8 cellular contexts compared by ENCODE assay signal in genomic region chr16:4425378-4426020, GRCh38. TPM values are rescaled to one million over a fixed set of nuclear protein-coding genes. Genes with fewer than 3 reads are reported as not detected.
DNase-seq lines count a peak whose midpoint lies in the region; ATAC-seq and TF ChIP-seq lines count a peak whose summit lies in the region.

Gene DNAJA3 (plus strand): TSS chr16:4425868. CDS start chr16:4425882, 14 bp downstream.

- ATAC-seq in naive thymus-derived CD4-positive, alpha-beta T cell, result peak; percentile 93
- ATAC-seq in stimulated activated memory B cell treated with anti-CD40 and anti-IgM and Interleukin-4, amounts not matched to agents 10 μg/mL and 1 μg/mL and 100 μg/mL, for 72 hours, result peak; percentile 98

- H3K27ac Mint-ChIP-seq in naive thymus-derived CD4-positive, alpha-beta T cell, result peak within 1 kb of the TSS; percentile 99 to 100 (median 100)
- peak within 1 kb of the TSS; percentile 100 for H3K27ac Mint-ChIP-seq in stimulated activated memory B cell treated with anti-CD40 and anti-IgM and Interleukin-4, amounts not matched to agents 10 μg/mL and 1 μg/mL and 100 μg/mL, for 72 hours

- POLR2A ChIA-PET in naive thymus-derived CD4-positive, alpha-beta T cell (lab: Charles Lee), result interaction anchor here (0.6 to 1.3 kb wide), 3 partner anchors 9 to 11 kb away, joined by 3 to 7 read pairs (median 7); partner anchors contain the start of gene CORO7

- CTCF ChIA-PET in naive thymus-derived CD4-positive, alpha-beta T cell (lab: Charles Lee), result no interaction called here

- TF ChIP-seq CTCF in LNCaP clone FGC (IDR thresholded peaks at IDR 0.05; ENCODE audit: control insufficient read depth, extremely low read depth, insufficient read depth) (no peak), fibroblast of mammary gland (conservative IDR thresholded peaks at IDR 0.05; ENCODE audit: control insufficient read depth, insufficient read depth, low read depth, low read length) (no peak)

- H3K27me3 ChIP-seq in naive thymus-derived CD4-positive, alpha-beta T cell (ENCODE audit: control insufficient read depth in 2 of 2, insufficient read depth in 2 of 2, low read length in 2 of 2), result no peaks in the 10 kb centered on the region

- peak; percentile 93 for DNase-seq in EL
- peak; percentile 94 for DNase-seq in H4 (ENCODE audit: low spot score)
- peak; percentile 88 for DNase-seq in LNCaP clone FGC (ENCODE audit: low read depth)
- peak; percentile 98 for DNase-seq in RPMI8226
- peak; percentile 80 to 90 for DNase-seq in activated T-helper 1 cell treated with anti-CD3 and anti-CD28 coated beads, Interleukin-2, amount 50 U/mL, for 16 hours (ENCODE audit: low read depth in 1 of 2, low spot score in 1 of 2)
- peak; percentile 97 for DNase-seq in fibroblast of mammary gland (ENCODE audit: low read depth)
- peak; percentile 91 to 97 (median 95) for DNase-seq in naive thymus-derived CD4-positive, alpha-beta T cell

- peak within 1 kb of the TSS; percentile 95 for H3K27ac ChIP-seq in naive thymus-derived CD4-positive, alpha-beta T cell (ENCODE audit: low read depth, low read length)

- peaks cover 26 to 37% (median 31%) of the 10 kb centered on the region in 7 donors for H3K4me1 Mint-ChIP-seq in naive thymus-derived CD4-positive, alpha-beta T cell
- H3K4me1 Mint-ChIP-seq in stimulated activated memory B cell treated with anti-CD40 and anti-IgM and Interleukin-4, amounts not matched to agents 10 μg/mL and 1 μg/mL and 100 μg/mL, for 72 hours, result peaks cover 26% of the 10 kb centered on the region

- H3K9me3 ChIP-seq in naive thymus-derived CD4-positive, alpha-beta T cell (ENCODE audit: control insufficient read depth in 2 of 3, low read length in 3 of 3), result no peaks in the 10 kb centered on the region

- H3K27me3 Mint-ChIP-seq in naive thymus-derived CD4-positive, alpha-beta T cell, result peaks cover 0 to 4% (median 0%) of the 10 kb centered on the region in 5 donors
- no peaks in the 10 kb centered on the region for H3K27me3 Mint-ChIP-seq in stimulated activated memory B cell treated with anti-CD40 and anti-IgM and Interleukin-4, amounts not matched to agents 10 μg/mL and 1 μg/mL and 100 μg/mL, for 72 hours

- peaks cover 0 to 16% (median 0%) of the 10 kb centered on the region in 5 donors for H3K36me3 Mint-ChIP-seq in naive thymus-derived CD4-positive, alpha-beta T cell
- H3K36me3 Mint-ChIP-seq in stimulated activated memory B cell treated with anti-CD40 and anti-IgM and Interleukin-4, amounts not matched to agents 10 μg/mL and 1 μg/mL and 100 μg/mL, for 72 hours, result no peaks in the 10 kb centered on the region

- peak within 1 kb of the TSS; percentile 92 to 99 (median 98) for H3K4me3 Mint-ChIP-seq in naive thymus-derived CD4-positive, alpha-beta T cell
- peak within 1 kb of the TSS; percentile 94 for H3K4me3 Mint-ChIP-seq in stimulated activated memory B cell treated with anti-CD40 and anti-IgM and Interleukin-4, amounts not matched to agents 10 μg/mL and 1 μg/mL and 100 μg/mL, for 72 hours

- intact Hi-C loops in naive thymus-derived CD4-positive, alpha-beta T cell (cut with micrococcal nuclease), result loop anchor here (1.0 to 10.0 kb wide), 17 partner anchors 9 to 529 kb away; partner anchors contain the start of genes HMOX2 (in 2 of the 2), ANKS3 (in 1 of the 2), CDIP1 (in 1 of the 2) and CORO7 (in 1 of the 2)

- H3K9me3 Mint-ChIP-seq in naive thymus-derived CD4-positive, alpha-beta T cell, result peaks cover 0 to 4% (median 0%) of the 10 kb centered on the region in 11 donors
- H3K9me3 Mint-ChIP-seq in stimulated activated memory B cell treated with anti-CD40 and anti-IgM and Interleukin-4, amounts not matched to agents 10 μg/mL and 1 μg/mL and 100 μg/mL, for 72 hours, result no peaks in the 10 kb centered on the region

- H3K4me3 ChIP-seq in LNCaP clone FGC (ENCODE audit: low read depth, low read length) (peak within 1 kb of the TSS; percentile 84), fibroblast of mammary gland (ENCODE audit: control insufficient read depth, low read depth, low read length) (peak within 1 kb of the TSS; percentile 97)
- H3K4me3 ChIP-seq in naive thymus-derived CD4-positive, alpha-beta T cell (ENCODE audit: low read length), result peak within 1 kb of the TSS; percentile 97

- H3K4me1 ChIP-seq in naive thymus-derived CD4-positive, alpha-beta T cell (ENCODE audit: control insufficient read depth in 2 of 2, insufficient read depth in 2 of 2, low read length in 2 of 2), result peaks cover 18% of the 10 kb centered on the region in 2 donors

- peaks cover 0 to 2% (median 0%) of the 10 kb centered on the region in 3 experiments for H3K36me3 ChIP-seq in naive thymus-derived CD4-positive, alpha-beta T cell (ENCODE audit: control insufficient read depth in 2 of 3, insufficient read depth in 3 of 3, low read length in 3 of 3)

RNA-seq across cellular contexts. Expression of gene DNAJA3, which starts in this region (rescaled TPM):
- 48.3 and 48.4 TPM in 2 replicates for total RNA-seq in H4 (2014; rRNA removed; shearing (Covaris generic))
- total RNA-seq in naive thymus-derived CD4-positive, alpha-beta T cell, result 10 to 100 TPM; 33.6 to 79.8 (median 70.5) TPM
- polyA plus RNA-seq in naive thymus-derived CD4-positive, alpha-beta T cell, result 10 to 100 TPM; 42.4 to 73.0 TPM

Comparison
In these comparisons a context has a peak if more than half of its experiments do, and no peak if none do; other contexts are left out.
1. Peak in every context shown above with its lines: DNase-seq, ATAC-seq, H3K4me3 ChIP-seq and H3K27ac ChIP-seq.